ENCODE assay signal across 9 cellular contexts in genomic region chr20:57620274-57620990, GRCh38. TPM values are rescaled to one million over a fixed set of nuclear protein-coding genes. Genes with fewer than 3 reads are reported as not detected.
DNase-seq lines count a peak whose midpoint lies in the region; ATAC-seq and TF ChIP-seq lines count a peak whose summit lies in the region.
"Had no signal": no experiment of that assay in that cellular context is flagged by ENCODE, and none has a peak within 500 bp of the region (broad histone marks: within the 10 kb centered on the region; RNA-seq: fewer than 3 reads in every experiment).

Gene ZBP1, minus strand, starts transcription at chr20:57620426. Its CDS starts 131 bp downstream, at chr20:57620295.

- H3K27ac Mint-ChIP-seq in CD8-positive, alpha-beta T cell, result peak within 1 kb of the TSS; percentile 98
- H3K27ac Mint-ChIP-seq in activated CD4-positive, alpha-beta T cell treated with anti-CD3 and anti-CD28 coated beads, Interleukin-2, amount 10 ng/mL, durations not matched to agents 24 days and 14 days, result peak within 1 kb of the TSS; percentile 87
- no peak within 1 kb of the TSS for H3K27ac Mint-ChIP-seq in MCF 10A (ENCODE audit: low read depth, unreplicated experiment)
- H3K27ac Mint-ChIP-seq: brain had no signal

- H3K27me3 Mint-ChIP-seq in CD8-positive, alpha-beta T cell (ENCODE audit: low read depth), result no peaks in the 10 kb centered on the region
- peaks cover 17% of the 10 kb centered on the region for H3K27me3 Mint-ChIP-seq in activated CD4-positive, alpha-beta T cell treated with anti-CD3 and anti-CD28 coated beads, Interleukin-2, amount 10 ng/mL, durations not matched to agents 24 days and 14 days
- H3K27me3 Mint-ChIP-seq in MCF 10A (ENCODE audit: insufficient read depth, unreplicated experiment), result peaks cover 12% of the 10 kb centered on the region

- CTCF ChIA-PET in CD8-positive, alpha-beta T cell (lab: Charles Lee), result interaction anchor here (0.6 to 11.0 kb wide), 17 partner anchors 8 to 591 kb away, joined by 3 to 103 read pairs (median 4); partner anchors contain the start of gene PMEPA1
- CTCF ChIA-PET in MCF 10A (lab: Yijun Ruan, JAX), result interaction anchor here (0.5 to 5.9 kb wide), 13 partner anchors 19 to 1303 kb away, joined by 3 to 83 read pairs (median 6); no protein-coding TSS in a partner anchor

- peaks cover 68% of the 10 kb centered on the region for H3K4me1 Mint-ChIP-seq in CD8-positive, alpha-beta T cell (ENCODE audit: low read depth)
- peaks cover 54% of the 10 kb centered on the region for H3K4me1 Mint-ChIP-seq in activated CD4-positive, alpha-beta T cell treated with anti-CD3 and anti-CD28 coated beads, Interleukin-2, amount 10 ng/mL, durations not matched to agents 24 days and 14 days
- peaks cover 6% of the 10 kb centered on the region for H3K4me1 Mint-ChIP-seq in MCF 10A (ENCODE audit: insufficient read depth, unreplicated experiment)

- peak; percentile 45 for TF ChIP-seq POLR2A in GM19193 (IDR thresholded peaks at IDR 0.05; ENCODE audit: extremely low read depth, insufficient read depth, insufficient read length)

- peak in 5 of 7 experiments; percentile 37 to 72 (median 66) for DNase-seq in CD8-positive, alpha-beta T cell
- peak; percentile 90 for DNase-seq in activated CD4-positive, alpha-beta T cell treated with anti-CD3 and anti-CD28 coated beads, Interleukin-2, amount 10 ng/mL, durations not matched to agents 24 days and 14 days
- DNase-seq in UCSD-AML1 (lab: John Stamatoyannopoulos, UW; ENCODE audit: unreplicated experiment), result no peak
- no peak for DNase-seq in foreskin melanocyte
- no peak for DNase-seq in MCF 10A (ENCODE audit: unreplicated experiment)

- H3K27ac ChIP-seq in CD8-positive, alpha-beta T cell (ENCODE audit: low read depth, low read length), result peak within 1 kb of the TSS; percentile 78

- peak; percentile 45 for ATAC-seq in CD8-positive, alpha-beta T cell
- ATAC-seq in HG03159 (IDR thresholded peaks at IDR 0.05; ENCODE audit: unreplicated experiment), result peak; percentile 48

- peaks cover 71% of the 10 kb centered on the region for H3K4me1 ChIP-seq in CD8-positive, alpha-beta T cell (ENCODE audit: insufficient read depth, low read length)
- peaks cover 7% of the 10 kb centered on the region for H3K4me1 ChIP-seq in mucosa of stomach (ENCODE audit: control insufficient read depth, insufficient read depth, low read length)

- peaks cover 6% of the 10 kb centered on the region for H3K9me3 ChIP-seq in CD8-positive, alpha-beta T cell (ENCODE audit: low read length)
- H3K9me3 ChIP-seq in mucosa of stomach (ENCODE audit: control insufficient read depth, low read length), result no peaks in the 10 kb centered on the region

- no peak for TF ChIP-seq CTCF in CD8-positive, alpha-beta T cell (IDR thresholded peaks at IDR 0.05)
- TF ChIP-seq CTCF in MCF 10A (IDR thresholded peaks at IDR 0.05; ENCODE audit: unreplicated experiment), result no peak

- no peaks in the 10 kb centered on the region for H3K27me3 ChIP-seq in CD8-positive, alpha-beta T cell (ENCODE audit: insufficient read depth, low read length)
- H3K27me3 ChIP-seq in mucosa of stomach (ENCODE audit: control insufficient read depth, insufficient read depth, low read length), result peaks cover 6% of the 10 kb centered on the region

- peak within 1 kb of the TSS; percentile 51 for H3K4me3 ChIP-seq in CD8-positive, alpha-beta T cell (ENCODE audit: low read depth, low read length)
- peak within 1 kb of the TSS; percentile 25 for H3K4me3 ChIP-seq in mucosa of stomach (ENCODE audit: low read length)

- no peaks in the 10 kb centered on the region for H3K36me3 ChIP-seq in CD8-positive, alpha-beta T cell (ENCODE audit: insufficient read depth, low read length)
- H3K36me3 ChIP-seq in mucosa of stomach (ENCODE audit: control insufficient read depth, insufficient read depth, low read length), result no peaks in the 10 kb centered on the region

- no TSS peak for BruUV-seq in MCF 10A (replicated peaks; lab: Mats Ljungman, UMichigan)

- H3K9ac ChIP-seq in mucosa of stomach (ENCODE audit: low read length), result peak within 1 kb of the TSS; percentile 41

- H3K36me3 Mint-ChIP-seq in CD8-positive, alpha-beta T cell, result peaks cover 31% of the 10 kb centered on the region
- H3K36me3 Mint-ChIP-seq in activated CD4-positive, alpha-beta T cell treated with anti-CD3 and anti-CD28 coated beads, Interleukin-2, amount 10 ng/mL, durations not matched to agents 24 days and 14 days (ENCODE audit: low read depth), result peaks cover 15% of the 10 kb centered on the region
- H3K36me3 Mint-ChIP-seq in MCF 10A (ENCODE audit: insufficient read depth, unreplicated experiment), result no peaks in the 10 kb centered on the region
- H3K36me3 Mint-ChIP-seq: brain had no signal

- peaks cover 9% of the 10 kb centered on the region for H3K9me3 Mint-ChIP-seq in CD8-positive, alpha-beta T cell
- H3K9me3 Mint-ChIP-seq in activated CD4-positive, alpha-beta T cell treated with anti-CD3 and anti-CD28 coated beads, Interleukin-2, amount 10 ng/mL, durations not matched to agents 24 days and 14 days, result peaks cover 16% of the 10 kb centered on the region
- peaks cover 3% of the 10 kb centered on the region for H3K9me3 Mint-ChIP-seq in MCF 10A (ENCODE audit: unreplicated experiment)

- POLR2A ChIA-PET in CD8-positive, alpha-beta T cell (lab: Charles Lee), result interaction anchor here (0.7 to 4.1 kb wide), 8 partner anchors 8 to 228 kb away, joined by 3 to 82 read pairs (median 5); partner anchors contain the start of gene PMEPA1
- POLR2A ChIA-PET in MCF 10A (lab: Yijun Ruan, JAX), result interaction anchor here (0.6 kb wide), 1 partner anchor 401 kb away, joined by 3 read pairs; no protein-coding TSS in a partner anchor

- H3K4me3 Mint-ChIP-seq in CD8-positive, alpha-beta T cell, result peak within 1 kb of the TSS; percentile 89
- H3K4me3 Mint-ChIP-seq in activated CD4-positive, alpha-beta T cell treated with anti-CD3 and anti-CD28 coated beads, Interleukin-2, amount 10 ng/mL, durations not matched to agents 24 days and 14 days, result peak within 1 kb of the TSS; percentile 78
- H3K4me3 Mint-ChIP-seq in MCF 10A (ENCODE audit: unreplicated experiment), result no peak within 1 kb of the TSS
- H3K4me3 Mint-ChIP-seq: brain had no signal

- intact Hi-C loops in CD8-positive, alpha-beta T cell (cut with DNase I, micrococcal nuclease), result loop anchor here (5.0 to 10.0 kb wide), 4 partner anchors 684 to 1634 kb away; partner anchors contain the start of genes RAB22A (in 1 of the 2), STX16 (in 1 of the 2) and VAPB (in 1 of the 2)
- intact Hi-C loops in activated CD4-positive, alpha-beta T cell treated with anti-CD3 and anti-CD28 coated beads, Interleukin-2, amount 10 ng/mL, durations not matched to agents 24 days and 14 days (cut with micrococcal nuclease), result loop anchor here (2.0 kb wide), 1 partner anchor 24 kb away; no protein-coding TSS in a partner anchor
- intact Hi-C loops in MCF 10A (cut with micrococcal nuclease), result no loop called here

RNA-seq across cellular contexts. Expression of gene ZBP1, which starts in this region (rescaled TPM):
- total RNA-seq in CD8-positive, alpha-beta T cell, result 10 to 100 TPM; 21.1 to 28.3 TPM
- total RNA-seq in activated CD4-positive, alpha-beta T cell treated with anti-CD3 and anti-CD28 coated beads, Interleukin-2, amount 10 ng/mL, durations not matched to agents 24 days and 14 days, result 0.51 and 0.62 TPM in 2 replicates
- not detected in 2 replicates for total RNA-seq in MCF 10A (2022)

Comparison
In these comparisons a context has a peak if more than half of its experiments do, and no peak if none do; other contexts are left out.
1. RNA of gene ZBP1 (total RNA-seq): 21.1 to 28.3 TPM in CD8-positive, alpha-beta T cell; 0.51 to 0.62 TPM in activated CD4-positive, alpha-beta T cell treated with anti-CD3 and anti-CD28 coated beads, Interleukin-2, amount 10 ng/mL, durations not matched to agents 24 days and 14 days and not detected in MCF 10A; every median in the first group is over 10 times any median in the second.
2. Peak in DNase-seq in activated CD4-positive, alpha-beta T cell treated with anti-CD3 and anti-CD28 coated beads, Interleukin-2, amount 10 ng/mL, durations not matched to agents 24 days and 14 days; RNA of the gene not detected or under 1 TPM.
3. DNase-seq: peak in CD8-positive, alpha-beta T cell (5 of 7); none in UCSD-AML1 (single experiment), foreskin melanocyte (single experiment) and MCF 10A (single experiment).